19 cellular contexts compared by ENCODE assay signal in the genomic region with DNA sequence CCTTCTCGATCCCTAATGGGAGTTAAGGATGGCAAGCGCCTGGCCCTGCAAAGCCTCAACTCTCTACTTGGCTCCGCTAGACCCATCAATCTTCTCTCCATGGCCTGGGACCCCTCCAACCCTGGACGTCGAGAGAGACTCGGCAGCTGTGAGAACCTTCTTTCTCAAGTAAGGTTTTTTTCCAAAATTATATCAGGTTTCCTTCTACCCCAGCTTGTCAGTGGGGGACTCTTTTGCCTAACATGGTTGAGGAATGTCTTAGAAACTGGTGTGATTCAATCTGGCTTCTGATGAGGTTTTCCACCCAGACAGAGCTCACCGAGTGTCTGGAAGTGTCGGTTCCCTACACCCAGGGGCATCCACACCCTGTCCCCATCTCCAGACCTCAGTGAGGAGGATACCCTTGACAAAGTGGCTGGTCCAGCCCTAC.
DNase-seq lines count a peak whose midpoint lies in the region; ATAC-seq and TF ChIP-seq lines count a peak whose summit lies in the region.
"Had no signal": no experiment of that assay in that cellular context is flagged by ENCODE, and none has a peak within 500 bp of the region (broad histone marks: within the 10 kb centered on the region; RNA-seq: fewer than 3 reads in every experiment).

No MANE protein-coding gene starts in this region.

- H3K27ac ChIP-seq in ascending aorta (peak overlapping the region; percentile 93 to 98), heart left ventricle (peak overlapping the region in 5 of 12 donors; percentile 20 to 74 (median 46)), trophoblast cell (ENCODE audit: low read depth, low read length) (no peak overlapping the region), uterus (peak overlapping the region; percentile 79 to 90)
- H3K27ac ChIP-seq: right lobe of liver, suprapubic skin had no signal

- H4K91ac ChIP-seq in trophoblast cell (ENCODE audit: low read depth, low read length): no peak overlapping the region

- ATAC-seq in heart left ventricle (peak; percentile 25 to 51 (median 32)), GM21515 (IDR thresholded peaks at IDR 0.05; ENCODE audit: unreplicated experiment) (no peak), GM18520 (IDR thresholded peaks at IDR 0.05; ENCODE audit: unreplicated experiment) (no peak)
- ATAC-seq: CD8-positive, alpha-beta T cell had no signal

- no peak overlapping the region for H3K14ac ChIP-seq in trophoblast cell (ENCODE audit: low read length)

- H3K9me3 ChIP-seq in ascending aorta (no peaks in the 10 kb centered on the region), heart left ventricle (no peaks in the 10 kb centered on the region), trophoblast cell (ENCODE audit: insufficient read depth, low read depth, low read length) (no peaks in the 10 kb centered on the region), uterus (no peaks in the 10 kb centered on the region)
- H3K9me3 ChIP-seq: right lobe of liver, suprapubic skin had no signal

- H2BK12ac ChIP-seq in trophoblast cell (ENCODE audit: low read length): peak overlapping the region; percentile 52

- no peak overlapping the region for H3K23ac ChIP-seq in trophoblast cell (ENCODE audit: low read length)

- 68 to 75% (median 73%) methylated on average over 7 to 8 of the region's 8 CpGs for WGBS in heart left ventricle, 4 donors
- no CpG with 5 or more reads among the region's 8 CpGs for WGBS in trophoblast cell (ENCODE audit: extremely low coverage, insufficient coverage, insufficient read length)

- TF ChIP-seq CTCF in ascending aorta (IDR thresholded peaks at IDR 0.05) (no peak), heart left ventricle (IDR thresholded peaks at IDR 0.05) (no peak), uterus (IDR thresholded peaks at IDR 0.05) (no peak)

- peak overlapping the region in 1 of 2 donors; percentile 6 for H3K4me3 ChIP-seq in ascending aorta
- no peak overlapping the region for H3K4me3 ChIP-seq in heart left ventricle
- no peak overlapping the region for H3K4me3 ChIP-seq in trophoblast cell (ENCODE audit: low read depth, low read length)
- H3K4me3 ChIP-seq in uterus: no peak overlapping the region
- H3K4me3 ChIP-seq: right lobe of liver, suprapubic skin had no signal

- intact Hi-C loops in ascending aorta (cut with DNase I) (loop anchor here (1.0 to 10.0 kb wide), 2 partner anchors 26 to 403 kb away; no protein-coding TSS in a partner anchor), heart left ventricle (cut with DNase I) (no loop called here), uterus (cut with DNase I; ENCODE audit: low total_unique reads) (no loop called here), head of caudate nucleus (cut with DNase I) (no loop called here)

- H3K4ac ChIP-seq in trophoblast cell (ENCODE audit: low read depth, low read length): no peak overlapping the region

- H4K8ac ChIP-seq in trophoblast cell (ENCODE audit: low read depth, low read length): no peak overlapping the region

- H3K9ac ChIP-seq in trophoblast cell (ENCODE audit: low read length): no peak overlapping the region

- H2BK120ac ChIP-seq in trophoblast cell (ENCODE audit: insufficient read depth, low read length, poor library complexity): no peak overlapping the region

- H3K4me2 ChIP-seq in trophoblast cell (ENCODE audit: low read length): no peak overlapping the region

- no peak overlapping the region for H2AK5ac ChIP-seq in trophoblast cell (ENCODE audit: low read length)

- H2BK5ac ChIP-seq in trophoblast cell (ENCODE audit: low read depth, low read length, poor library complexity): no peak overlapping the region

- H3K79me1 ChIP-seq in trophoblast cell (ENCODE audit: low read length): peaks cover 4% of the 10 kb centered on the region

- H2AFZ ChIP-seq in trophoblast cell (ENCODE audit: insufficient read depth, low read length, poor library complexity): no peak overlapping the region

- no peaks in the 10 kb centered on the region for H3K27me3 ChIP-seq in ascending aorta
- peaks cover 0 to 9% (median 0%) of the 10 kb centered on the region in 9 donors for H3K27me3 ChIP-seq in heart left ventricle
- no peaks in the 10 kb centered on the region for H3K27me3 ChIP-seq in trophoblast cell (ENCODE audit: insufficient read depth, low read length)
- H3K27me3 ChIP-seq in uterus: no peaks in the 10 kb centered on the region
- H3K27me3 ChIP-seq: right lobe of liver had no signal

- TF ChIP-seq POLR2A in heart left ventricle (IDR thresholded peaks at IDR 0.05): no peak
- no peak for TF ChIP-seq POLR2A in uterus (IDR thresholded peaks at IDR 0.05)

- no peak overlapping the region for H3K18ac ChIP-seq in trophoblast cell (ENCODE audit: low read length)

- peaks cover 22 to 93% of the 10 kb centered on the region in 2 donors for H3K4me1 ChIP-seq in ascending aorta
- H3K4me1 ChIP-seq in heart left ventricle: peaks cover 0 to 21% (median 0%) of the 10 kb centered on the region in 12 donors
- H3K4me1 ChIP-seq in trophoblast cell (ENCODE audit: control insufficient read depth in 1 of 2, insufficient read depth in 2 of 2, low read length in 2 of 2): peaks cover 13 to 27% of the 10 kb centered on the region in 2 experiments
- H3K4me1 ChIP-seq in uterus: peaks cover 13 to 15% of the 10 kb centered on the region in 2 donors
- H3K4me1 ChIP-seq: right lobe of liver had no signal

- peaks cover 4% of the 10 kb centered on the region for H3K79me2 ChIP-seq in trophoblast cell (ENCODE audit: control insufficient read depth, insufficient read depth, low read length, poor library complexity)

- DNase-seq in ascending aorta (ENCODE audit: low spot score in 2 of 2) (peak in 1 of 2 donors; percentile 86), heart left ventricle (no peak), trophoblast cell (no peak), uterus (peak; percentile 80 to 88), head of caudate nucleus (no peak)
- DNase-seq: activated CD4-positive, alpha-beta T cell treated with anti-CD3 and anti-CD28 coated beads, Interleukin-2, amount 50 U/mL, for 48 hours; activated CD4-positive, CD25-positive, alpha-beta regulatory T cell; activated effector memory CD4-positive, alpha-beta T cell treated with Interleukin-2 at 50 U/mL for 16 hours; activated naive CD8-positive, alpha-beta T cell treated with anti-CD3 and anti-CD28 coated beads, Interleukin-2, amount 10 ng/mL, durations not matched to agents 7 days and 5 days; CD8-positive, alpha-beta T cell; dermis blood vessel endothelial cell; KG1; NCI-H1694 treated with DMSO at 0.1 percent for 48 hours; NCI-H526 treated with DMSO at 0.1 percent for 48 hours; right lobe of liver; T1000 had no signal

- no peak overlapping the region for H4K12ac ChIP-seq in trophoblast cell (ENCODE audit: low read depth, low read length)

- no peaks in the 10 kb centered on the region for H3K36me3 ChIP-seq in ascending aorta
- no peaks in the 10 kb centered on the region for H3K36me3 ChIP-seq in heart left ventricle
- no peaks in the 10 kb centered on the region for H3K36me3 ChIP-seq in trophoblast cell (ENCODE audit: control insufficient read depth in 1 of 2, insufficient read depth in 2 of 2, low read length in 2 of 2)
- H3K36me3 ChIP-seq in uterus: no peaks in the 10 kb centered on the region
- H3K36me3 ChIP-seq: right lobe of liver, suprapubic skin had no signal

Comparison
In these comparisons a context has a peak if more than half of its experiments do, and no peak if none do; other contexts are left out.
1. DNase-seq: peak in uterus (2 of 2); none in heart left ventricle (0 of 5), trophoblast cell (0 of 2) and head of caudate nucleus (0 of 42).
2. ATAC-seq: peak in heart left ventricle (4 of 4); none in GM21515 (single experiment) and GM18520 (single experiment).